In the genomic region with DNA sequence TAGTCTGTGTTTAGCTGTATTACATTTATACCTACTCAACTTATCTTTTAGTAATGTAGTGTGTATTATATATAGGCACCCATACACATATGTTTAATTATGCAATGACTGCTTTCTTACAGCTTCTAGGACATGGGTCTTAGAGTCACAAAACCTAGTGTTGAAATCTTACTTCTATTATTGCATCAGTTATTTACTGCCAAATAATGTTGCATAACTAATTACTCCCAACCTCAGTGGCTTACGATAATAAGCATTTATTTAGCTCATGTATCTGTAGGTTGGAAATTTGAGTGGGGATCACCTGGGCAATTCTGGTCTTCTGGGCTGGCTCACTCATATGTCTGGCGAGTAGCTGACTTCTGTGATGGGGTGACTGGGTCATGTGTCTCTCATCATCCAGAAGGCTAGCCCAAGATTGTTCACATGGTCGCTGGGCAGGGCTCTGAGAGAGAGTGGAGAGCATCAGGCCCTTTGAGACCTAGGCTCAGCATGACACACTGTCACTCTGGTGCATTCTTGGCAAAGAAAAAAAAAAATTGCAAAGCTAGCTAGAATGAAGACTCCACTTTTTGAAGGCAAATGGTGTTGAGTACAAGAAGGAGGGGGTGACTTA, we compare ENCODE assay signal across 22 cellular contexts.
"Had no signal": no experiment of that assay in that cellular context is flagged by ENCODE, and none has a peak within 500 bp of the region (broad histone marks: within the 10 kb centered on the region; RNA-seq: fewer than 3 reads in every experiment).

No MANE protein-coding gene starts in this region.

- ATAC-seq: esophagus mucosa; gastroesophageal sphincter; lower lobe of right lung; natural killer cell; stimulated activated naive B cell treated with anti-CD40 and anti-IgM and Interleukin-4, amounts not matched to agents 10 μg/mL and 1 μg/mL and 100 μg/mL, for 72 hours had no signal

- H3K4me1 Mint-ChIP-seq: stimulated activated naive B cell treated with anti-CD40 and anti-IgM and Interleukin-4, amounts not matched to agents 10 μg/mL and 1 μg/mL and 100 μg/mL, for 72 hours had no signal

- H3K4me3 Mint-ChIP-seq: immature natural killer cell; memory B cell; mesothelial cell of epicardium; natural killer cell; neural crest cell; stimulated activated naive B cell treated with anti-CD40 and anti-IgM and Interleukin-4, amounts not matched to agents 10 μg/mL and 1 μg/mL and 100 μg/mL, for 72 hours had no signal

- H3K9me3 Mint-ChIP-seq: immature natural killer cell; memory B cell; natural killer cell; neural crest cell; stimulated activated naive B cell treated with anti-CD40 and anti-IgM and Interleukin-4, amounts not matched to agents 10 μg/mL and 1 μg/mL and 100 μg/mL, for 72 hours had no signal

- H3K27ac Mint-ChIP-seq: immature natural killer cell; memory B cell; mesothelial cell of epicardium; natural killer cell; stimulated activated naive B cell treated with anti-CD40 and anti-IgM and Interleukin-4, amounts not matched to agents 10 μg/mL and 1 μg/mL and 100 μg/mL, for 72 hours had no signal

- H3K27me3 Mint-ChIP-seq: stimulated activated naive B cell treated with anti-CD40 and anti-IgM and Interleukin-4, amounts not matched to agents 10 μg/mL and 1 μg/mL and 100 μg/mL, for 72 hours had no signal

- DNase-seq: effector memory CD4-positive, alpha-beta T cell; foreskin fibroblast; glutamatergic neuron; immature natural killer cell; left cardiac atrium; left ventricle myocardium inferior; lower lobe of right lung; natural killer cell; nucleus accumbens; ovary; sigmoid colon; stimulated activated CD4-positive, alpha-beta T cell treated with anti-CD3 and anti-CD28 coated beads, Interleukin-2, amount 100 ng/mL, for 24 hours; stimulated activated CD4-positive, alpha-beta T cell treated with anti-CD3 and anti-CD28 coated beads, Interleukin-4, amount 100 ng/mL, for 4 hours; stimulated activated naive B cell treated with anti-CD40 and anti-IgM and Interleukin-4, amounts not matched to agents 10 μg/mL and 1 μg/mL and 100 μg/mL, for 72 hours; stomach; substantia nigra; trophoblast cell had no signal

- H3K36me3 Mint-ChIP-seq: immature natural killer cell; memory B cell; mesothelial cell of epicardium; natural killer cell; stimulated activated naive B cell treated with anti-CD40 and anti-IgM and Interleukin-4, amounts not matched to agents 10 μg/mL and 1 μg/mL and 100 μg/mL, for 72 hours had no signal
